19 cellular contexts compared by ENCODE assay signal in the genomic region with DNA sequence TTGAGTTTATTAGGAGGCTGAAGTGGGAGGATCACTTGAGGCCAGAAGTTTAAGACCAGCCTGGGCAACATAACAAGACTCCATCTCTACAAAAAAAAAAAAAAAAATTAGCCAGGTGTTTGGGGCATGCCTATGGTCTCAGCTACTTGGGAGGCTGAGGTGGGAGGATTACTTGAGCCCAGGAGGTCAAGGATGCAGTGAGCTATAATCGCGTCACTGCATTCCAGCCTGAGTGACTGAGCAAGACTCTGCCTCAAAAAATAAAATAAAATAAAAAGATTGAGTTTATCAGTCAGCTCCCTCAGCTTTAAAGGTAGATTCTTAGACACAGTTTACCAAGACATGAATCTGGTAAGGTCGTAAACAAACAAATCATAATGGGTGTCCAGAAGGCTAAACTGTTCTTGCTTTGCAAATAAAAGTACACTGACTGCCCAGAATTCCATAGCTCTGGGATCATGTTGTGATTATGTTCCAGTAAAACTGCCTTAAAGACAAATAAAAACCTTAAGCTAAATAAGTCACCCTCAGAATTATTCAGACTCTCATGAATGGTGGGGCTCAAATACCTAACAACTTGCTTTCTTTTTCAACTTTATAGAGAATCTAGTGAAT. TPM values are rescaled to one million over a fixed set of nuclear protein-coding genes. Genes with fewer than 3 reads are reported as not detected.
DNase-seq lines count a peak whose midpoint lies in the region; FAIRE-seq and TF ChIP-seq lines count a peak whose summit lies in the region.
"Had no signal": no experiment of that assay in that cellular context is flagged by ENCODE, and none has a peak within 500 bp of the region (broad histone marks: within the 10 kb centered on the region; RNA-seq: fewer than 3 reads in every experiment).

No MANE protein-coding gene starts in this region.

- no peak overlapping the region for H3K23ac ChIP-seq in mesendoderm (ENCODE audit: low read length)

- no peak overlapping the region for H3K4me2 ChIP-seq in endothelial cell of umbilical vein (ENCODE audit: insufficient read depth, low read length)
- no peak overlapping the region for H3K4me2 ChIP-seq in mesendoderm (ENCODE audit: low read length)

- H3K36me3 ChIP-seq in endothelial cell of umbilical vein (ENCODE audit: control insufficient read depth in 2 of 2, extremely low read depth in 1 of 2, insufficient read depth in 2 of 2, low read length in 2 of 2) (no peaks in the 10 kb centered on the region), mesendoderm (ENCODE audit: control insufficient read depth, insufficient read depth, low read length) (no peaks in the 10 kb centered on the region)
- H3K36me3 ChIP-seq: esophagus muscularis mucosa, right atrium auricular region had no signal

- no peak overlapping the region for H2BK5ac ChIP-seq in mesendoderm (ENCODE audit: low read length)

- H3K36me3 Mint-ChIP-seq in progenitor cell of endocrine pancreas (ENCODE audit: insufficient read depth) = peaks cover 8% of the 10 kb centered on the region

- peak overlapping the region; percentile 23 for H3K27ac Mint-ChIP-seq in progenitor cell of endocrine pancreas
- H3K27ac Mint-ChIP-seq: activated T-helper 17 cell treated with anti-CD3 and anti-CD28 coated beads, Interleukin-2, amount 50 U/mL, for 72 hours; dendritic cell treated with granulocyte-macrophage colony-stimulating factor and Interleukin-4, amounts not matched to agents 40 ng/mL and 50 ng/mL, for 4 days had no signal

- no peak for TF ChIP-seq POLR2A in endothelial cell of umbilical vein (IDR thresholded peaks at IDR 0.05; ENCODE audit: low read depth, low read length)

- H3K9me1 ChIP-seq in endothelial cell of umbilical vein (replicated peaks; ENCODE audit: control insufficient read depth, extremely low read depth, insufficient read depth, low read length) = no peaks in the 10 kb centered on the region

- H3K56ac ChIP-seq in mesendoderm (ENCODE audit: low read length) = no peak overlapping the region

- H3K9me3 Mint-ChIP-seq in progenitor cell of endocrine pancreas (ENCODE audit: low read depth) = no peaks in the 10 kb centered on the region
- H3K9me3 Mint-ChIP-seq: activated T-helper 17 cell treated with anti-CD3 and anti-CD28 coated beads, Interleukin-2, amount 50 U/mL, for 72 hours; dendritic cell treated with granulocyte-macrophage colony-stimulating factor and Interleukin-4, amounts not matched to agents 40 ng/mL and 50 ng/mL, for 4 days; naive thymus-derived CD4-positive, alpha-beta T cell had no signal

- H3K9me3 ChIP-seq in endothelial cell of umbilical vein (replicated peaks; ENCODE audit: control insufficient read depth, insufficient read depth, low read length) = no peaks in the 10 kb centered on the region
- H3K9me3 ChIP-seq: esophagus muscularis mucosa, right atrium auricular region had no signal

- H3K27me3 ChIP-seq in endothelial cell of umbilical vein (ENCODE audit: control insufficient read depth in 2 of 2, insufficient read depth in 2 of 2, low read length in 2 of 2) = no peaks in the 10 kb centered on the region
- H3K27me3 ChIP-seq in mesendoderm (ENCODE audit: insufficient read depth, low read length, poor library complexity) = no peaks in the 10 kb centered on the region
- H3K27me3 ChIP-seq: esophagus muscularis mucosa, right atrium auricular region had no signal

- CTCF ChIA-PET in endothelial cell of umbilical vein (lab: Charles Lee) = interaction anchor here (0.9 to 1.6 kb wide), 3 partner anchors 13 to 106 kb away, joined by 3 to 8 read pairs (median 3); a partner anchor contains a TSS

- no peak overlapping the region for H2AFZ ChIP-seq in endothelial cell of umbilical vein (ENCODE audit: low read depth, low read length)

- H3K79me2 ChIP-seq in endothelial cell of umbilical vein (ENCODE audit: control insufficient read depth, insufficient read depth, low read length) (no peaks in the 10 kb centered on the region), mesendoderm (ENCODE audit: control insufficient read depth, insufficient read depth, low read length) (no peaks in the 10 kb centered on the region)

- H3K4me3 ChIP-seq in endothelial cell of umbilical vein (replicated peaks in 1 of 3; ENCODE audit: insufficient read depth in 1 of 3, low read depth in 1 of 3, low read length in 3 of 3) (no peak overlapping the region), mesendoderm (ENCODE audit: low read length) (no peak overlapping the region)
- H3K4me3 ChIP-seq: esophagus muscularis mucosa, right atrium auricular region had no signal

- no peak overlapping the region for H4K5ac ChIP-seq in mesendoderm (ENCODE audit: low read length)

- H3K27me3 Mint-ChIP-seq in progenitor cell of endocrine pancreas = no peaks in the 10 kb centered on the region
- H3K27me3 Mint-ChIP-seq: activated T-helper 17 cell treated with anti-CD3 and anti-CD28 coated beads, Interleukin-2, amount 50 U/mL, for 72 hours; dendritic cell treated with granulocyte-macrophage colony-stimulating factor and Interleukin-4, amounts not matched to agents 40 ng/mL and 50 ng/mL, for 4 days; naive thymus-derived CD4-positive, alpha-beta T cell had no signal

- H3K4me3 Mint-ChIP-seq in progenitor cell of endocrine pancreas (ENCODE audit: low read depth) = no peak overlapping the region
- H3K4me3 Mint-ChIP-seq: activated T-helper 17 cell treated with anti-CD3 and anti-CD28 coated beads, Interleukin-2, amount 50 U/mL, for 72 hours; dendritic cell treated with granulocyte-macrophage colony-stimulating factor and Interleukin-4, amounts not matched to agents 40 ng/mL and 50 ng/mL, for 4 days; naive thymus-derived CD4-positive, alpha-beta T cell had no signal

- H3K4me1 ChIP-seq in endothelial cell of umbilical vein (ENCODE audit: control insufficient read depth, extremely low read depth, insufficient read depth, low read length) (peaks cover 7% of the 10 kb centered on the region), mesendoderm (ENCODE audit: control insufficient read depth, low read depth, low read length) (no peaks in the 10 kb centered on the region)
- H3K4me1 ChIP-seq: esophagus muscularis mucosa, right atrium auricular region had no signal

- H3K79me1 ChIP-seq in mesendoderm (ENCODE audit: low read length) = no peaks in the 10 kb centered on the region

- no peaks in the 10 kb centered on the region for H4K20me1 ChIP-seq in endothelial cell of umbilical vein (replicated peaks; ENCODE audit: control insufficient read depth, extremely low read depth, insufficient read depth, low read length)

- no peak overlapping the region for H3K4ac ChIP-seq in mesendoderm (ENCODE audit: low read depth, low read length)

- H3K18ac ChIP-seq in mesendoderm (ENCODE audit: low read length) = no peak overlapping the region

- H2AK5ac ChIP-seq in mesendoderm (ENCODE audit: low read length) = no peak overlapping the region

- intact Hi-C loops in endothelial cell of umbilical vein (cut with micrococcal nuclease) = no loop called here

- DNase-seq in NCI-H226 = peak; percentile 34
- no peak for DNase-seq in endothelial cell of umbilical vein (ENCODE audit: low read depth, low spot score)
- DNase-seq in progenitor cell of endocrine pancreas (ENCODE audit: low spot score, unreplicated experiment) = no peak
- DNase-seq in DMS53 treated with DMSO at 0.1 percent for 48 hours (lab: John Stamatoyannopoulos, UW; ENCODE audit: unreplicated experiment) = no peak
- DNase-seq in amniotic stem cell (lab: John Stamatoyannopoulos, UW) = no peak
- DNase-seq in occipital lobe (lab: John Stamatoyannopoulos, UW) = no peak
- DNase-seq in mesendoderm = no peak
- DNase-seq: amygdala; hypothalamus; MV-4-11; naive thymus-derived CD4-positive, alpha-beta T cell; NCI-H2107; stimulated activated CD4-positive, alpha-beta T cell treated with anti-CD3 and anti-CD28 coated beads, Interleukin-2, amount 100 ng/mL, for 24 hours had no signal

- H2BK120ac ChIP-seq in mesendoderm (ENCODE audit: low read depth, low read length) = no peak overlapping the region

- dilution Hi-C loops in endothelial cell of umbilical vein (cut with MboI; ENCODE audit: extremely low pct_ligation_motif_present, low sequenced_read_pairs) = no loop called here

- BruUV-seq in endothelial cell of umbilical vein (replicated peaks; lab: Mats Ljungman, UMichigan) = no TSS peak

- no peak overlapping the region for H4K8ac ChIP-seq in mesendoderm (ENCODE audit: low read depth, low read length)

- H3K27ac ChIP-seq in C4-2B (peak overlapping the region; percentile 84), endothelial cell of umbilical vein (ENCODE audit: insufficient read depth, low read depth, low read length) (no peak overlapping the region), mesendoderm (ENCODE audit: low read depth, low read length) (no peak overlapping the region)
- H3K27ac ChIP-seq: esophagus muscularis mucosa, right atrium auricular region had no signal

- H2BK15ac ChIP-seq in mesendoderm (replicated peaks; ENCODE audit: low read depth) = no peak overlapping the region

- POLR2A ChIA-PET in endothelial cell of umbilical vein (lab: Charles Lee) = no interaction called here

- FAIRE-seq in endothelial cell of umbilical vein (lab: Jason Lieb, UNC) = peak; percentile 4
- FAIRE-seq: GM18507 had no signal

- TF ChIP-seq CTCF in C4-2B (conservative IDR thresholded peaks at IDR 0.05) (no peak), endothelial cell of umbilical vein (IDR thresholded peaks at IDR 0.05; ENCODE audit: extremely low read depth in 1 of 2, insufficient read depth in 1 of 2, low read depth in 1 of 2, low read length in 2 of 2) (no peak), progenitor cell of endocrine pancreas (IDR thresholded peaks at IDR 0.05; ENCODE audit: unreplicated experiment) (no peak)

- peaks cover 11% of the 10 kb centered on the region for H3K4me1 Mint-ChIP-seq in progenitor cell of endocrine pancreas (ENCODE audit: low read depth)

- no CpG with 5 or more reads among the region's 3 CpGs for WGBS in mesendoderm (ENCODE audit: extremely low coverage, insufficient coverage, low lambda C conversion rate)

- H3K9ac ChIP-seq in endothelial cell of umbilical vein (replicated peaks; ENCODE audit: extremely low read depth, insufficient read depth, low read length) (no peak overlapping the region), mesendoderm (ENCODE audit: low read length) (no peak overlapping the region)

RNA-seq across cellular contexts. Expression of a gene that starts 18.7 kb away (rescaled TPM):
- total RNA-seq in endothelial cell of umbilical vein (20.9 and 24.3 TPM in 2 replicates), progenitor cell of endocrine pancreas (75.9 and 92.4 TPM in 2 replicates), occipital lobe (30.7 TPM)
- 7.6 and 9.8 TPM in 2 replicates for polyA plus RNA-seq in endothelial cell of umbilical vein
- 14.2 and 14.5 TPM in 2 replicates for polyA plus RNA-seq in endothelial cell of umbilical vein (2011; cell fraction: cytosol; rRNA removed)
- polyA plus RNA-seq in endothelial cell of umbilical vein (2011; cell fraction: nucleus; rRNA removed) = 6.9 and 7.6 TPM in 2 replicates
- 31.7 and 34.1 TPM in 2 replicates for polyA plus RNA-seq in endothelial cell of umbilical vein (2012)
- polyA minus RNA-seq in endothelial cell of umbilical vein = 3.4 and 6.6 TPM in 2 replicates
- 11.3 TPM for polyA minus RNA-seq in endothelial cell of umbilical vein (2011; cell fraction: cytosol; rRNA and poly(A)+ RNA removed)
- 3.1 and 3.4 TPM in 2 replicates for polyA minus RNA-seq in endothelial cell of umbilical vein (2011; cell fraction: nucleus; rRNA and poly(A)+ RNA removed)
- polyA plus RNA-seq in mesendoderm (2013, experiment 1 of 2) = 111 TPM
- polyA plus RNA-seq in mesendoderm (2013, experiment 2 of 2) = 114 TPM

RNA-seq across cellular contexts. Expression of a gene that starts 18.8 kb away (rescaled TPM):
- total RNA-seq in endothelial cell of umbilical vein = not detected in 2 replicates
- polyA plus RNA-seq in endothelial cell of umbilical vein = not detected in 2 replicates
- not detected in 2 replicates for polyA plus RNA-seq in endothelial cell of umbilical vein (2011; cell fraction: cytosol; rRNA removed)
- not detected in 2 replicates for polyA plus RNA-seq in endothelial cell of umbilical vein (2011; cell fraction: nucleus; rRNA removed)
- polyA plus RNA-seq in endothelial cell of umbilical vein (2012) = not detected in 2 replicates
- not detected in 2 replicates for polyA minus RNA-seq in endothelial cell of umbilical vein
- polyA minus RNA-seq in endothelial cell of umbilical vein (2011; cell fraction: cytosol; rRNA and poly(A)+ RNA removed) = not detected
- polyA minus RNA-seq in endothelial cell of umbilical vein (2011; cell fraction: nucleus; rRNA and poly(A)+ RNA removed) = not detected in 2 replicates
- total RNA-seq in progenitor cell of endocrine pancreas = 0.22 and 0.29 TPM in 2 replicates
- not detected for total RNA-seq in occipital lobe
- polyA plus RNA-seq in mesendoderm (2013, experiment 1 of 2) = 0.03 TPM
- polyA plus RNA-seq in mesendoderm (2013, experiment 2 of 2) = 0.03 TPM
- total RNA-seq: naive thymus-derived CD4-positive, alpha-beta T cell; right atrium auricular region had no signal
- polyA plus RNA-seq: naive thymus-derived CD4-positive, alpha-beta T cell had no signal
